In the genomic region with DNA sequence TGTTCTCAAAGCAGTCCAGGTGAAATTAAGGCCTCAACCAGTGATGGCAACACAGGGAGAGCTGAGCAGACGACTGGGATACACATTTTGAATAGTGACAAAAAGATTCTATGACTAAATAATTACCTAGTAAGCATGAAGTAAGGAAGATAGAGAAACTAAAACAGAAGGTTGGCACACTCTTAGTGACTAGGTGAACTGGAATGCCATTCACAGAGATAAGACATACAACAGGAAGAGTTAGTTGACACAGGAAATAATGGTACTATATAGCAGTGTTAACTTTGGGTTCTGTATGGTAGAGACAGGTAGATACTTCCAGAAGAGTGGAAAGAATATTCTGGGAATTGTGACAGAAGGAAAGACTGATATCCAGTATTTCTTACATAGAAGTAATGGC, we compare ENCODE assay signal across 1 cellular context.
TF ChIP-seq lines count a peak whose summit lies in the region.

No MANE protein-coding gene starts in this region.

TF ChIP-seq in HepG2, 621 proteins besides CTCF, POLR2A, EP300 and RAD21 (continued from another document):
- TF ChIP-seq, protein P1, sequence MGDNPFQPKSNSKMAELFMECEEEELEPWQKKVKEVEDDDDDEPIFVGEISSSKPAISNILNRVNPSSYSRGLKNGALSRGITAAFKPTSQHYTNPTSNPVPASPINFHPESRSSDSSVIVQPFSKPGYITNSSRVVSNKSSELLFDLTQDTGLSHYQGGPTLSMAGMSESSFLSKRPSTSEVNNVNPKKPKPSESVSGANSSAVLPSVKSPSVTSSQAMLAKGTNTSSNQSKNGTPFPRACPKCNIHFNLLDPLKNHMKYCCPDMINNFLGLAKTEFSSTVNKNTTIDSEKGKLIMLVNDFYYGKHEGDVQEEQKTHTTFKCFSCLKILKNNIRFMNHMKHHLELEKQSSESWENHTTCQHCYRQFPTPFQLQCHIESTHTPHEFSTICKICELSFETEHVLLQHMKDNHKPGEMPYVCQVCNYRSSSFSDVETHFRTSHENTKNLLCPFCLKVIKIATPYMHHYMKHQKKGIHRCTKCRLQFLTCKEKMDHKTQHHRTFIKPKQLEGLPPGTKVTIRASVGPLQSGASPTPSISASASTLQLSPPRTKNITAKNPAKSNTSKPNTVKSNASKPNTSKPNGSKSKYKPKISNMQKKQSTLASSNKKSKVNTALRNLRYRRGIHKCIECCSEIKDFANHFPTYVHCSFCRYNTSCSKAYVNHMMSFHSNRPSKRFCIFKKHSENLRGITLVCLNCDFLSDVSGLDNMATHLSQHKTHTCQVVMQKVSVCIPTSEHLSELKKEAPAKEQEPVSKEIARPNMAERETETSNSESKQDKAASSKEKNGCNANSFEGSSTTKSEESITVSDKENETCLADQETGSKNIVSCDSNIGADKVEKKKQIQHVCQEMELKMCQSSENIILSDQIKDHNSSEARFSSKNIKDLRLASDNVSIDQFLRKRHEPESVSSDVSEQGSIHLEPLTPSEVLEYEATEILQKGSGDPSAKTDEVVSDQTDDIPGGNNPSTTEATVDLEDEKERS (CRISPR knock-in tag; IDR thresholded peaks at IDR 0.05), result no peak
- TF ChIP-seq ZNF672 (CRISPR knock-in tag; IDR thresholded peaks at IDR 0.05) (no peak), HMG20A (CRISPR knock-in tag; IDR thresholded peaks at IDR 0.05; ENCODE audit: borderline replicate concordance) (no peak), HMGXB3 (CRISPR knock-in tag; IDR thresholded peaks at IDR 0.05; ENCODE audit: borderline replicate concordance) (no peak), MIXL1 (CRISPR knock-in tag; IDR thresholded peaks at IDR 0.05) (no peak), AGO1 (IDR thresholded peaks at IDR 0.05; ENCODE audit: low read depth, low read length, poor library complexity, severe bottlenecking) (no peak), NCOA5 (CRISPR knock-in tag; IDR thresholded peaks at IDR 0.05) (no peak), ZSCAN22 (CRISPR knock-in tag; IDR thresholded peaks at IDR 0.05) (no peak), ZBTB7A (CRISPR knock-in tag; IDR thresholded peaks at IDR 0.05) (no peak), ZNF17 (CRISPR knock-in tag; IDR thresholded peaks at IDR 0.05) (no peak), JDP2 (CRISPR knock-in tag; IDR thresholded peaks at IDR 0.05; ENCODE audit: borderline replicate concordance) (no peak), ZNF180 (CRISPR knock-in tag; IDR thresholded peaks at IDR 0.05; ENCODE audit: borderline replicate concordance, low read depth) (no peak), SRF (IDR thresholded peaks at IDR 0.05; ENCODE audit: low read depth, low read length) (no peak), TARDBP (CRISPR knock-in tag; IDR thresholded peaks at IDR 0.05) (no peak), ZNF562 (CRISPR knock-in tag; IDR thresholded peaks at IDR 0.05; ENCODE audit: borderline replicate concordance) (no peak)
- TF ChIP-seq, protein P2, sequence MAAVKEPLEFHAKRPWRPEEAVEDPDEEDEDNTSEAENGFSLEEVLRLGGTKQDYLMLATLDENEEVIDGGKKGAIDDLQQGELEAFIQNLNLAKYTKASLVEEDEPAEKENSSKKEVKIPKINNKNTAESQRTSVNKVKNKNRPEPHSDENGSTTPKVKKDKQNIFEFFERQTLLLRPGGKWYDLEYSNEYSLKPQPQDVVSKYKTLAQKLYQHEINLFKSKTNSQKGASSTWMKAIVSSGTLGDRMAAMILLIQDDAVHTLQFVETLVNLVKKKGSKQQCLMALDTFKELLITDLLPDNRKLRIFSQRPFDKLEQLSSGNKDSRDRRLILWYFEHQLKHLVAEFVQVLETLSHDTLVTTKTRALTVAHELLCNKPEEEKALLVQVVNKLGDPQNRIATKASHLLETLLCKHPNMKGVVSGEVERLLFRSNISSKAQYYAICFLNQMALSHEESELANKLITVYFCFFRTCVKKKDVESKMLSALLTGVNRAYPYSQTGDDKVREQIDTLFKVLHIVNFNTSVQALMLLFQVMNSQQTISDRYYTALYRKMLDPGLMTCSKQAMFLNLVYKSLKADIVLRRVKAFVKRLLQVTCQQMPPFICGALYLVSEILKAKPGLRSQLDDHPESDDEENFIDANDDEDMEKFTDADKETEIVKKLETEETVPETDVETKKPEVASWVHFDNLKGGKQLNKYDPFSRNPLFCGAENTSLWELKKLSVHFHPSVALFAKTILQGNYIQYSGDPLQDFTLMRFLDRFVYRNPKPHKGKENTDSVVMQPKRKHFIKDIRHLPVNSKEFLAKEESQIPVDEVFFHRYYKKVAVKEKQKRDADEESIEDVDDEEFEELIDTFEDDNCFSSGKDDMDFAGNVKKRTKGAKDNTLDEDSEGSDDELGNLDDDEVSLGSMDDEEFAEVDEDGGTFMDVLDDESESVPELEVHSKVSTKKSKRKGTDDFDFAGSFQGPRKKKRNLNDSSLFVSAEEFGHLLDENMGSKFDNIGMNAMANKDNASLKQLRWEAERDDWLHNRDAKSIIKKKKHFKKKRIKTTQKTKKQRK (IDR thresholded peaks at IDR 0.05; ENCODE audit: low read length), result no peak
